Comparison of ENCODE assay signal across 19 cellular contexts in genomic region chr6:136567688-136568087, GRCh38. TPM values are rescaled to one million over a fixed set of nuclear protein-coding genes. Genes with fewer than 3 reads are reported as not detected.
"Had no signal": no experiment of that assay in that cellular context is flagged by ENCODE, and none has a peak within 500 bp of the region (broad histone marks: within the 10 kb centered on the region; RNA-seq: fewer than 3 reads in every experiment).

No MANE protein-coding gene starts in this region.

- H3K4me3 ChIP-seq: ascending aorta, left lung, lung, tibial artery had no signal

- ATAC-seq: activated CD8-positive, alpha-beta T cell treated with anti-CD3 and anti-CD28 coated beads, Interleukin-2, amount 10 ng/mL, durations not matched to agents 7 days and 5 days; activated naive CD4-positive, alpha-beta T cell treated with anti-CD3 and anti-CD28 coated beads, Interleukin-2, amount 50 U/mL, for 72 hours; foreskin keratinocyte; left lung; natural killer cell; stimulated activated naive CD8-positive, alpha-beta T cell treated with anti-CD3 and anti-CD28 coated beads, Interleukin-15, Interleukin-2, amounts not matched to agents 100 U/mL and 50 U/mL, for 24 hours had no signal

- DNase-seq: activated CD4-positive, alpha-beta T cell treated with anti-CD3 and anti-CD28 coated beads, Interleukin-2, amount 50 U/mL, for 1 hour; activated CD4-positive, CD25-positive, alpha-beta regulatory T cell treated with anti-CD3 and anti-CD28 coated beads, Interleukin-2, amount 50 U/mL, for 72 hours; activated CD8-positive, alpha-beta T cell treated with anti-CD3 and anti-CD28 coated beads, Interleukin-2, amount 10 ng/mL, durations not matched to agents 7 days and 5 days; cortex of kidney; erythroblast; foreskin keratinocyte; immature natural killer cell; left lung; natural killer cell; stimulated activated CD4-positive, alpha-beta T cell treated with anti-CD3 and anti-CD28 coated beads, Interleukin-4, amount 100 ng/mL, for 4 hours; stimulated activated naive CD8-positive, alpha-beta T cell treated with anti-CD3 and anti-CD28 coated beads, Interleukin-15, Interleukin-2, amounts not matched to agents 100 U/mL and 50 U/mL, for 24 hours; substantia nigra; tibial artery had no signal

- H3K4me3 Mint-ChIP-seq: activated CD8-positive, alpha-beta T cell treated with anti-CD3 and anti-CD28 coated beads, Interleukin-2, amount 10 ng/mL, durations not matched to agents 7 days and 5 days; immature natural killer cell; natural killer cell had no signal

- H3K27ac Mint-ChIP-seq: activated CD8-positive, alpha-beta T cell treated with anti-CD3 and anti-CD28 coated beads, Interleukin-2, amount 10 ng/mL, durations not matched to agents 7 days and 5 days; activated naive CD4-positive, alpha-beta T cell treated with anti-CD3 and anti-CD28 coated beads, Interleukin-2, amount 50 U/mL, for 72 hours; progenitor cell of endocrine pancreas had no signal

- H3K27me3 Mint-ChIP-seq: progenitor cell of endocrine pancreas had no signal

- H3K9me3 ChIP-seq: ascending aorta, tibial artery had no signal

- FAIRE-seq: bronchial epithelial cell, endometrium had no signal

- H3K27ac ChIP-seq: foreskin keratinocyte, left lung, tibial artery had no signal

- H3K27me3 ChIP-seq: ascending aorta, foreskin keratinocyte, left lung, tibial artery had no signal

- H3K9me3 Mint-ChIP-seq: immature natural killer cell, natural killer cell had no signal

RNA-seq across cellular contexts. Expression of gene MAP7, which starts 17.5 kb away (rescaled TPM):
- total RNA-seq: ascending aorta had no signal
